13 cellular contexts compared by ENCODE assay signal in genomic region chr3:9754678-9755077, GRCh38. TPM values are rescaled to one million over a fixed set of nuclear protein-coding genes. Genes with fewer than 3 reads are reported as not detected.
A peak's percentile ranks its signal among the peaks of the same experiment; 100 is the strongest.
DNase-seq lines count a peak whose midpoint lies in the region; ATAC-seq and TF ChIP-seq lines count a peak whose summit lies in the region.
"Had no signal": no experiment of that assay in that cellular context is flagged by ENCODE, and none has a peak within 500 bp of the region (broad histone marks: within the 10 kb centered on the region; RNA-seq: fewer than 3 reads in every experiment).

No MANE protein-coding gene starts in this region.

- peaks cover 19 to 60% (median 44%) of the 10 kb centered on the region in 11 experiments; a peak in 21 of 22 replicates for H3K36me3 ChIP-seq in BLaER1 treated with 17β-estradiol and CSF1 and Interleukin-3, amounts not matched to agents 10 nM and 100 nM
- no peaks in the 10 kb centered on the region for H3K36me3 ChIP-seq in smooth muscle cell (ENCODE audit: low read depth)

- H3K27me3 Mint-ChIP-seq in activated T-helper 1 cell treated with anti-CD3 and anti-CD28 coated beads, Interleukin-12 subunit alpha, Interleukin-12 subunit beta, Interleukin-2, Interleukin-4 antibody, amounts not matched to agents 30 ng/mL and 10 ng/mL and 1 ng/mL, durations not matched to agents 14 hours and 24 hours and 36 hours (ENCODE audit: insufficient read depth) = no peaks in the 10 kb centered on the region
- H3K27me3 Mint-ChIP-seq in mesothelial cell of epicardium (ENCODE audit: low read depth) = no peaks in the 10 kb centered on the region

- intact Hi-C loops in activated T-helper 1 cell treated with anti-CD3 and anti-CD28 coated beads, Interleukin-12 subunit alpha, Interleukin-12 subunit beta, Interleukin-2, Interleukin-4 antibody, amounts not matched to agents 30 ng/mL and 10 ng/mL and 1 ng/mL, durations not matched to agents 14 hours and 24 hours and 36 hours (cut with micrococcal nuclease) = loop anchor here (5.0 kb wide), 1 partner anchor 233 kb away; the partner anchor contains the start of gene EMC3

- DNase-seq in ELR (ENCODE audit: low read depth) (peak; percentile 45), mesothelial cell of epicardium (ENCODE audit: low spot score in 2 of 2, unreplicated experiment in 2 of 2) (no peak), epidermal melanocyte (ENCODE audit: insufficient read length, low spot score) (no peak), caudate nucleus (lab: John Stamatoyannopoulos, UW) (no peak), smooth muscle cell (lab: John Stamatoyannopoulos, UW; ENCODE audit: unreplicated experiment) (no peak)
- no peak for DNase-seq in activated T-helper 1 cell treated with anti-CD3 and anti-CD28 coated beads, Interleukin-12 subunit alpha, Interleukin-12 subunit beta, Interleukin-2, Interleukin-4 antibody, amounts not matched to agents 30 ng/mL and 10 ng/mL and 1 ng/mL, durations not matched to agents 14 hours and 24 hours and 36 hours (ENCODE audit: low spot score)
- DNase-seq: activated effector memory CD4-positive, alpha-beta T cell treated with Interleukin-2 at 50 U/mL for 16 hours; NCI-H69; retina; SIG-M5 had no signal

- 93% methylated on average over 8 of the region's 8 CpGs for WGBS in smooth muscle cell (ENCODE audit: low lambda C conversion rate)

- H3F3A ChIP-seq in smooth muscle cell (ENCODE audit: low read depth) = no peaks in the 10 kb centered on the region

- H2AFZ ChIP-seq in smooth muscle cell (ENCODE audit: low read depth) = no peak overlapping the region

- no peaks in the 10 kb centered on the region for H3K9me3 Mint-ChIP-seq in activated T-helper 1 cell treated with anti-CD3 and anti-CD28 coated beads, Interleukin-12 subunit alpha, Interleukin-12 subunit beta, Interleukin-2, Interleukin-4 antibody, amounts not matched to agents 30 ng/mL and 10 ng/mL and 1 ng/mL, durations not matched to agents 14 hours and 24 hours and 36 hours
- H3K9me3 Mint-ChIP-seq in mesothelial cell of epicardium = no peaks in the 10 kb centered on the region
- H3K9me3 Mint-ChIP-seq: WTC11 had no signal

- H3K27ac Mint-ChIP-seq in activated T-helper 1 cell treated with anti-CD3 and anti-CD28 coated beads, Interleukin-12 subunit alpha, Interleukin-12 subunit beta, Interleukin-2, Interleukin-4 antibody, amounts not matched to agents 30 ng/mL and 10 ng/mL and 1 ng/mL, durations not matched to agents 14 hours and 24 hours and 36 hours = peak overlapping the region; percentile 46
- peak overlapping the region; percentile 55 for H3K27ac Mint-ChIP-seq in mesothelial cell of epicardium
- H3K27ac Mint-ChIP-seq: WTC11 had no signal

- H3K36me3 Mint-ChIP-seq in activated T-helper 1 cell treated with anti-CD3 and anti-CD28 coated beads, Interleukin-12 subunit alpha, Interleukin-12 subunit beta, Interleukin-2, Interleukin-4 antibody, amounts not matched to agents 30 ng/mL and 10 ng/mL and 1 ng/mL, durations not matched to agents 14 hours and 24 hours and 36 hours (ENCODE audit: low read depth) = peaks cover 47% of the 10 kb centered on the region
- peaks cover 29% of the 10 kb centered on the region for H3K36me3 Mint-ChIP-seq in mesothelial cell of epicardium

- peak overlapping the region in 9 of 11 experiments; percentile 13 to 60 (median 41); a peak in 11 of 22 replicates for H3K27ac ChIP-seq in BLaER1 treated with 17β-estradiol and CSF1 and Interleukin-3, amounts not matched to agents 10 nM and 100 nM
- H3K27ac ChIP-seq in caudate nucleus (ENCODE audit: low read depth, low read length) = no peak overlapping the region
- no peak overlapping the region for H3K27ac ChIP-seq in smooth muscle cell (ENCODE audit: low read depth)

- TF ChIP-seq CTCF in mesothelial cell of epicardium (IDR thresholded peaks at IDR 0.05; ENCODE audit: unreplicated experiment) (no peak), smooth muscle cell (IDR thresholded peaks at IDR 0.05; ENCODE audit: borderline replicate concordance, insufficient read depth, poor library complexity, severe bottlenecking) (no peak)

- H3K9ac ChIP-seq in BLaER1 treated with 17β-estradiol and CSF1 and Interleukin-3, amounts not matched to agents 10 nM and 100 nM = peak overlapping the region in 7 of 11 experiments; percentile 6 to 29 (median 16); a peak in 6 of 22 replicates
- no peak overlapping the region for H3K9ac ChIP-seq in smooth muscle cell (ENCODE audit: low read depth)

- H3K9me3 ChIP-seq in BLaER1 treated with 17β-estradiol and CSF1 and Interleukin-3, amounts not matched to agents 10 nM and 100 nM (replicated peaks in 1 of 11) = no peaks in the 10 kb centered on the region
- H3K9me3 ChIP-seq in smooth muscle cell (replicated peaks; ENCODE audit: low read depth) = no peaks in the 10 kb centered on the region

- H3K4me2 ChIP-seq in BLaER1 treated with 17β-estradiol and CSF1 and Interleukin-3, amounts not matched to agents 10 nM and 100 nM = peak overlapping the region; percentile 58 to 88 (median 78)
- H3K4me2 ChIP-seq in smooth muscle cell = no peak overlapping the region

- H4K20me1 ChIP-seq in BLaER1 treated with 17β-estradiol and CSF1 and Interleukin-3, amounts not matched to agents 10 nM and 100 nM = no peaks in the 10 kb centered on the region
- no peaks in the 10 kb centered on the region for H4K20me1 ChIP-seq in smooth muscle cell (ENCODE audit: low read depth)

- no peak for ATAC-seq in SK-N-SH treated with all-trans-retinoic acid at 6 μM for 48 hours
- ATAC-seq: WTC11 had no signal

- peaks cover 7% of the 10 kb centered on the region for H3K79me2 ChIP-seq in smooth muscle cell (ENCODE audit: low read depth)

- H3K4me1 Mint-ChIP-seq in activated T-helper 1 cell treated with anti-CD3 and anti-CD28 coated beads, Interleukin-12 subunit alpha, Interleukin-12 subunit beta, Interleukin-2, Interleukin-4 antibody, amounts not matched to agents 30 ng/mL and 10 ng/mL and 1 ng/mL, durations not matched to agents 14 hours and 24 hours and 36 hours (ENCODE audit: low read depth) = peaks cover 42% of the 10 kb centered on the region
- peaks cover 14% of the 10 kb centered on the region for H3K4me1 Mint-ChIP-seq in mesothelial cell of epicardium

- H3K27me3 ChIP-seq in BLaER1 treated with 17β-estradiol and CSF1 and Interleukin-3, amounts not matched to agents 10 nM and 100 nM = no peaks in the 10 kb centered on the region
- no peaks in the 10 kb centered on the region for H3K27me3 ChIP-seq in smooth muscle cell (ENCODE audit: low read depth)

- H3K4me3 Mint-ChIP-seq in activated T-helper 1 cell treated with anti-CD3 and anti-CD28 coated beads, Interleukin-12 subunit alpha, Interleukin-12 subunit beta, Interleukin-2, Interleukin-4 antibody, amounts not matched to agents 30 ng/mL and 10 ng/mL and 1 ng/mL, durations not matched to agents 14 hours and 24 hours and 36 hours = peak overlapping the region; percentile 37
- H3K4me3 Mint-ChIP-seq in mesothelial cell of epicardium = no peak overlapping the region
- H3K4me3 Mint-ChIP-seq: WTC11 had no signal

- peak overlapping the region in 3 of 10 experiments; percentile 2 to 21 (median 6); a peak in 4 of 20 replicates for H3K4me3 ChIP-seq in BLaER1 treated with 17β-estradiol and CSF1 and Interleukin-3, amounts not matched to agents 10 nM and 100 nM
- H3K4me3 ChIP-seq in smooth muscle cell = no peak overlapping the region

- H3K4me1 ChIP-seq in BLaER1 treated with 17β-estradiol and CSF1 and Interleukin-3, amounts not matched to agents 10 nM and 100 nM = peaks cover 41 to 50% (median 44%) of the 10 kb centered on the region in 10 experiments
- peaks cover 7% of the 10 kb centered on the region for H3K4me1 ChIP-seq in smooth muscle cell (ENCODE audit: low read depth)

TF ChIP-seq in SK-N-SH treated with all-trans-retinoic acid at 6 μM for 48 hours, 23 proteins besides CTCF, POLR2A, EP300 and RAD21:
- TF ChIP-seq TCF4 (CRISPR knock-in tag; IDR thresholded peaks at IDR 0.05; ENCODE audit: borderline replicate concordance) = no peak
- TF ChIP-seq OSR1 (CRISPR knock-in tag; IDR thresholded peaks at IDR 0.05) = no peak

RNA-seq across cellular contexts. Expression of gene OGG1, which starts 4.9 kb away (rescaled TPM):
- 40.2 and 40.6 TPM in 2 replicates for total RNA-seq in activated T-helper 1 cell treated with anti-CD3 and anti-CD28 coated beads, Interleukin-12 subunit alpha, Interleukin-12 subunit beta, Interleukin-2, Interleukin-4 antibody, amounts not matched to agents 30 ng/mL and 10 ng/mL and 1 ng/mL, durations not matched to agents 14 hours and 24 hours and 36 hours
- total RNA-seq in mesothelial cell of epicardium (37.2 to 51.0 TPM (median 46.0 TPM) in 3 replicates), smooth muscle cell (13.4 and 16.0 TPM in 2 replicates)
- 22.3 and 24.6 TPM in 2 replicates for polyA plus RNA-seq in smooth muscle cell

RNA-seq across cellular contexts. Expression of gene CAMK1, which starts 15.1 kb away (rescaled TPM):
- total RNA-seq in activated T-helper 1 cell treated with anti-CD3 and anti-CD28 coated beads, Interleukin-12 subunit alpha, Interleukin-12 subunit beta, Interleukin-2, Interleukin-4 antibody, amounts not matched to agents 30 ng/mL and 10 ng/mL and 1 ng/mL, durations not matched to agents 14 hours and 24 hours and 36 hours = 55.0 and 57.8 TPM in 2 replicates
- total RNA-seq in mesothelial cell of epicardium (9.7 to 11.3 TPM (median 10.8 TPM) in 3 replicates), smooth muscle cell (3.9 and 6.4 TPM in 2 replicates)
- polyA plus RNA-seq in smooth muscle cell = 6.3 and 10.9 TPM in 2 replicates

RNA-seq across cellular contexts. Expression of gene BRPF1, which starts 23.1 kb away (rescaled TPM):
- total RNA-seq in activated T-helper 1 cell treated with anti-CD3 and anti-CD28 coated beads, Interleukin-12 subunit alpha, Interleukin-12 subunit beta, Interleukin-2, Interleukin-4 antibody, amounts not matched to agents 30 ng/mL and 10 ng/mL and 1 ng/mL, durations not matched to agents 14 hours and 24 hours and 36 hours = 44.6 and 45.9 TPM in 2 replicates
- total RNA-seq in mesothelial cell of epicardium = 24.1 to 27.1 TPM (median 26.6 TPM) in 3 replicates
- 11.5 and 13.9 TPM in 2 replicates for total RNA-seq in smooth muscle cell
- 14.3 and 17.1 TPM in 2 replicates for polyA plus RNA-seq in smooth muscle cell

RNA-seq across cellular contexts. Expression of gene TADA3, which starts 37.6 kb away (rescaled TPM):
- 63.4 and 63.6 TPM in 2 replicates for total RNA-seq in activated T-helper 1 cell treated with anti-CD3 and anti-CD28 coated beads, Interleukin-12 subunit alpha, Interleukin-12 subunit beta, Interleukin-2, Interleukin-4 antibody, amounts not matched to agents 30 ng/mL and 10 ng/mL and 1 ng/mL, durations not matched to agents 14 hours and 24 hours and 36 hours
- total RNA-seq in mesothelial cell of epicardium (67.2 to 71.0 TPM (median 69.8 TPM) in 3 replicates), smooth muscle cell (50.9 and 51.8 TPM in 2 replicates)
- polyA plus RNA-seq in smooth muscle cell = 72.5 and 79.6 TPM in 2 replicates

RNA-seq across cellular contexts. Expression of gene ARPC4, which starts 38.2 kb away (rescaled TPM):
- total RNA-seq in activated T-helper 1 cell treated with anti-CD3 and anti-CD28 coated beads, Interleukin-12 subunit alpha, Interleukin-12 subunit beta, Interleukin-2, Interleukin-4 antibody, amounts not matched to agents 30 ng/mL and 10 ng/mL and 1 ng/mL, durations not matched to agents 14 hours and 24 hours and 36 hours = 268 and 273 TPM in 2 replicates
- total RNA-seq in mesothelial cell of epicardium (128 to 138 TPM (median 131 TPM) in 3 replicates), smooth muscle cell (93.9 and 143 TPM in 2 replicates)
- polyA plus RNA-seq in smooth muscle cell = 128 and 130 TPM in 2 replicates

Comparison
In these comparisons a context has a peak if more than half of its experiments do, and no peak if none do; other contexts are left out.
1. H3K27ac ChIP-seq: peak in BLaER1 treated with 17β-estradiol and CSF1 and Interleukin-3, amounts not matched to agents 10 nM and 100 nM (9 of 11); none in caudate nucleus (single experiment) and smooth muscle cell (single experiment).